ENCODE assay signal across 8 cellular contexts in genomic region chr11:96188625-96189006, GRCh38.
DNase-seq lines count a peak whose midpoint lies in the region; ATAC-seq and TF ChIP-seq lines count a peak whose summit lies in the region.

No MANE protein-coding gene starts in this region.

- H3K4me3 Mint-ChIP-seq in activated naive CD8-positive, alpha-beta T cell treated with anti-CD3 and anti-CD28 coated beads, Interleukin-2, amount 50 U/mL, for 24 hours: peak overlapping the region; percentile 66

- peak overlapping the region; percentile 81 for H3K27ac ChIP-seq in mesodermal cell (ENCODE audit: low read depth, low read length, severe bottlenecking)
- H3K27ac ChIP-seq in ovary: peak overlapping the region in 1 of 2 donors; percentile 17

- H3K4me1 ChIP-seq in mesodermal cell (ENCODE audit: control insufficient read depth, insufficient read depth, low read length, poor library complexity, severe bottlenecking) (peaks cover 32% of the 10 kb centered on the region), ovary (ENCODE audit: insufficient read depth) (peaks cover 4% of the 10 kb centered on the region)

- no peak for TF ChIP-seq CTCF in ovary (IDR thresholded peaks at IDR 0.05)

- H3K9me3 ChIP-seq in mesodermal cell (ENCODE audit: control insufficient read depth, low read length) (no peaks in the 10 kb centered on the region), ovary (no peaks in the 10 kb centered on the region)

- peaks cover 88% of the 10 kb centered on the region for H3K4me1 Mint-ChIP-seq in activated naive CD8-positive, alpha-beta T cell treated with anti-CD3 and anti-CD28 coated beads, Interleukin-2, amount 50 U/mL, for 24 hours

- H3K27ac Mint-ChIP-seq in activated naive CD8-positive, alpha-beta T cell treated with anti-CD3 and anti-CD28 coated beads, Interleukin-2, amount 50 U/mL, for 24 hours: peak overlapping the region; percentile 94

- no peak overlapping the region for H3K4me3 ChIP-seq in mesodermal cell (ENCODE audit: extremely low read depth, insufficient read depth, low read length, poor library complexity, severe bottlenecking)
- no peak overlapping the region for H3K4me3 ChIP-seq in ovary

- ATAC-seq in GM19372 (IDR thresholded peaks at IDR 0.05; ENCODE audit: low read depth, unreplicated experiment): peak; percentile 53
- peak; percentile 52 for ATAC-seq in HG03442 (IDR thresholded peaks at IDR 0.05; ENCODE audit: unreplicated experiment)
- peak; percentile 70 for ATAC-seq in activated naive CD8-positive, alpha-beta T cell treated with anti-CD3 and anti-CD28 coated beads, Interleukin-2, amount 50 U/mL, for 24 hours
- no peak for ATAC-seq in HG02970 (IDR thresholded peaks at IDR 0.05; ENCODE audit: low FRiP score, unreplicated experiment)

- 20 to 60% methylated on average over 1 of the region's 1 CpG for WGBS in mesodermal cell (ENCODE audit: insufficient coverage in 2 of 2), 2 experiments
- WGBS in ovary, 3 donors: 0 to 5% (median 4%) methylated on average over 1 of the region's 1 CpG

- H3K36me3 Mint-ChIP-seq in activated naive CD8-positive, alpha-beta T cell treated with anti-CD3 and anti-CD28 coated beads, Interleukin-2, amount 50 U/mL, for 24 hours (ENCODE audit: low read depth): peaks cover 18% of the 10 kb centered on the region

- no peaks in the 10 kb centered on the region for H3K27me3 ChIP-seq in ovary

- peak; percentile 51 for DNase-seq in Ammon's horn (ENCODE audit: low spot score)
- peak; percentile 40 for DNase-seq in activated naive CD8-positive, alpha-beta T cell treated with anti-CD3 and anti-CD28 coated beads, Interleukin-2, amount 50 U/mL, for 24 hours
- DNase-seq in GOT3 (lab: John Stamatoyannopoulos, UW): no peak
- DNase-seq in ovary: no peak

- H3K36me3 ChIP-seq in mesodermal cell (ENCODE audit: control insufficient read depth, insufficient read depth, low read length) (no peaks in the 10 kb centered on the region), ovary (no peaks in the 10 kb centered on the region)

- TF ChIP-seq EP300 in ovary (IDR thresholded peaks at IDR 0.05): no peak

- peaks cover 2% of the 10 kb centered on the region for H3K27me3 Mint-ChIP-seq in activated naive CD8-positive, alpha-beta T cell treated with anti-CD3 and anti-CD28 coated beads, Interleukin-2, amount 50 U/mL, for 24 hours

- H3K9me3 Mint-ChIP-seq in activated naive CD8-positive, alpha-beta T cell treated with anti-CD3 and anti-CD28 coated beads, Interleukin-2, amount 50 U/mL, for 24 hours: peaks cover 3% of the 10 kb centered on the region

- intact Hi-C loops in ovary (cut with DNase I): no loop called here

- TF ChIP-seq POLR2A in ovary (IDR thresholded peaks at IDR 0.05): no peak

Comparison
In these comparisons a context has a peak if more than half of its experiments do, and no peak if none do; other contexts are left out.
1. DNase-seq: peak in Ammon's horn (single experiment) and activated naive CD8-positive, alpha-beta T cell treated with anti-CD3 and anti-CD28 coated beads, Interleukin-2, amount 50 U/mL, for 24 hours (single experiment); none in GOT3 (single experiment) and ovary (0 of 5).